Comparison of ENCODE assay signal across 11 cellular contexts in the genomic region with DNA sequence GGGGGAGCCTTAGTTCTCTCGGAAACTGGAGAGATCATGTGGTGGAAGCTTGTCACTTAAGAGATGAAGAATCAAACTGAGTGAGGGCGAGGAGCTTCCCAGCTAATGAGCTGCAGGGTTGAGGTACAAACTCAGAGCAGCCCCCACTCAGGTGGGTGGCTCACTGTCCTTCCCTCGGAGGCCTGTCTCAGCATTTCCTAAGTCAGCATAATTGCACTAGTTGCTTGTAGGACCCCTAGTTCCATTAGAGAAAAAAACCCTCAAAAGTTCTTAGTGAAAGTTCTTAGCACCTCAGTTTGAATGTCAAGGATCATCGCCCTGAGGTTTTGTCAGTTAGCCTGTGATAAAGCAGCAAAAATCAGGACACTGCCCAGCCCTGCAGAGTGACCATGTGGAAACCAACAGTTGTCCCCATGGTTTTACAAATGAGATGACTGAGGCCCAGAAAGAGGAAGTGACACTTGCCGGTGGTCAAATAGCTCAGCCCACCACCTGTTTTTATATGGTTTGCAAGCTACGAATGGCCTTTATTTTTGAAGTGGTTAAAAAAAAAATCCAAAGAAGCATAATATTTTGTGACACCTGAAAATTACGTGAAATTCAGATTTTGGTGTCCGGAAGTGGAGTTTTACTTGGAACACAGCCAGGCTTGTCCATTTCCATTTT. TPM values are rescaled to one million over a fixed set of nuclear protein-coding genes. Genes with fewer than 3 reads are reported as not detected.
DNase-seq lines count a peak whose midpoint lies in the region; ATAC-seq and TF ChIP-seq lines count a peak whose summit lies in the region.
"Had no signal": no experiment of that assay in that cellular context is flagged by ENCODE, and none has a peak within 500 bp of the region (broad histone marks: within the 10 kb centered on the region; RNA-seq: fewer than 3 reads in every experiment).

No MANE protein-coding gene starts in this region.

- in situ Hi-C loops in IMR-90 (cut with MboI; ENCODE audit: low sequenced_read_pairs), result loop anchor here (25.0 kb wide), 1 partner anchor 123 kb away; no protein-coding TSS in a partner anchor

- H2AFZ ChIP-seq in IMR-90 (replicated peaks; ENCODE audit: low read length, poor library complexity), result no peak overlapping the region

- H2BK15ac ChIP-seq in IMR-90 (ENCODE audit: low read depth, low read length), result no peak overlapping the region

- H3K14ac ChIP-seq in IMR-90 (replicated peaks; ENCODE audit: low read depth, low read length), result peak overlapping the region; percentile 32; the same call in 1 of the 2 replicates

- no peak overlapping the region for H4K5ac ChIP-seq in IMR-90 (ENCODE audit: low read depth, low read length)

- no peak overlapping the region for H3K56ac ChIP-seq in IMR-90 (ENCODE audit: extremely low read depth, insufficient read depth, low read length)

- H3K27ac ChIP-seq in cardiac muscle cell (peak overlapping the region; percentile 80), IMR-90 (ENCODE audit: insufficient read depth, low read length) (no peak overlapping the region), liver (ENCODE audit: low read depth in 1 of 2, low read length in 2 of 2) (peak overlapping the region; percentile 7 to 23)

- dilution Hi-C loops in IMR-90 (cut with HindIII; ENCODE audit: low sequenced_read_pairs, unreplicated experiment), result no loop called here

- BruUV-seq in IMR-90 (replicated peaks; lab: Mats Ljungman, UMichigan), result no TSS peak

- H3K23ac ChIP-seq in IMR-90 (ENCODE audit: low read depth, low read length), result 0 out of 2 replicates have a peak overlapping the region, but pooled peaks have one; percentile 19

- no peak for TF ChIP-seq RAD21 in IMR-90 (IDR thresholded peaks at IDR 0.05; ENCODE audit: low read length)
- no peak for TF ChIP-seq RAD21 in liver (IDR thresholded peaks at IDR 0.05)

- H3K4ac ChIP-seq in IMR-90 (ENCODE audit: low read depth, low read length), result no peak overlapping the region; the same call in 1 of the 2 replicates

- no peak for ATAC-seq in IMR-90 (ENCODE audit: low read depth)
- ATAC-seq in GM21360 (IDR thresholded peaks at IDR 0.05; ENCODE audit: unreplicated experiment), result no peak
- ATAC-seq in left colon, result no peak
- no peak for ATAC-seq in GM21825 (IDR thresholded peaks at IDR 0.05; ENCODE audit: unreplicated experiment)

- H2BK20ac ChIP-seq in IMR-90 (ENCODE audit: low read depth, low read length), result no peak overlapping the region

- H3K27me3 ChIP-seq in cardiac muscle cell, result no peaks in the 10 kb centered on the region
- H3K27me3 ChIP-seq in IMR-90 (ENCODE audit: control insufficient read depth, insufficient read depth, low read length), result no peaks in the 10 kb centered on the region
- H3K27me3 ChIP-seq in liver (ENCODE audit: control insufficient read depth in 4 of 4, insufficient read depth in 4 of 4, low read length in 3 of 4), result no peaks in the 10 kb centered on the region

- peaks cover 50% of the 10 kb centered on the region for H3K9me1 ChIP-seq in IMR-90 (ENCODE audit: insufficient read depth, low read length)

- POLR2A ChIA-PET in IMR-90 (lab: Charles Lee; ENCODE audit: unreplicated experiment), result interaction anchor here (0.6 kb wide), 1 partner anchor 12 kb away, joined by 3 read pairs; no protein-coding TSS in a partner anchor

- H3K9me3 ChIP-seq in cardiac muscle cell (ENCODE audit: low read depth) (no peaks in the 10 kb centered on the region), IMR-90 (ENCODE audit: control insufficient read depth, insufficient read depth, low read length) (no peaks in the 10 kb centered on the region), liver (ENCODE audit: control insufficient read depth in 4 of 4, low read length in 3 of 4) (no peaks in the 10 kb centered on the region)

- H3K9ac ChIP-seq in IMR-90 (ENCODE audit: low read depth, low read length), result no peak overlapping the region
- H3K9ac ChIP-seq in liver (ENCODE audit: low read depth in 1 of 2, low read length in 2 of 2), result no peak overlapping the region

- H3K18ac ChIP-seq in IMR-90 (ENCODE audit: low read depth, low read length), result no peak overlapping the region; the same call in 1 of the 2 replicates

- H3K4me3 ChIP-seq in cardiac muscle cell (no peak overlapping the region), IMR-90 (ENCODE audit: insufficient read depth, low read depth, low read length) (no peak overlapping the region), liver (ENCODE audit: low read depth in 1 of 3, low read length in 3 of 3) (no peak overlapping the region)

- H3K79me1 ChIP-seq in IMR-90 (ENCODE audit: low read depth in 1 of 2, low read length in 2 of 2), result peaks cover 29 to 84% of the 10 kb centered on the region in 2 experiments

- H4K20me1 ChIP-seq in IMR-90 (ENCODE audit: insufficient read depth, low read length), result peaks cover 7% of the 10 kb centered on the region

- WGBS in IMR-90 (ENCODE audit: extremely low coverage in 2 of 2, insufficient read length in 1 of 2), 2 experiments, result 85% methylated on average over 6 of the region's 8 CpGs; no CpG with 5 or more reads in 1 of the 2 experiments
- 83% methylated on average over 8 of the region's 8 CpGs for WGBS in liver

- no peak overlapping the region; the same call in 1 of the 2 replicates for H2BK120ac ChIP-seq in IMR-90 (ENCODE audit: low read depth, low read length)

- peaks cover 75% of the 10 kb centered on the region for H3K4me1 ChIP-seq in cardiac muscle cell (ENCODE audit: low read depth)
- peaks cover 24% of the 10 kb centered on the region for H3K4me1 ChIP-seq in IMR-90 (ENCODE audit: control insufficient read depth, insufficient read depth, low read length)
- peaks cover 5 to 33% (median 24%) of the 10 kb centered on the region in 4 donors for H3K4me1 ChIP-seq in liver (ENCODE audit: control insufficient read depth in 4 of 4, insufficient read depth in 4 of 4, low read length in 3 of 4)

- 0 out of 2 replicates have a peak overlapping the region, but pooled peaks have one; percentile 35 for H2AK5ac ChIP-seq in IMR-90 (ENCODE audit: low read depth, low read length)

- DNase-seq in cardiac muscle cell (ENCODE audit: low read depth in 1 of 2, low spot score in 1 of 2) (no peak), cardiac septum (ENCODE audit: low spot score) (no peak), IMR-90 (no peak), left colon (no peak)
- no peak for DNase-seq in NK-92 treated with Interleukin-12 subunit alpha and Interleukin-12 subunit beta, amount 100 ng/mL, for 24 hours (lab: John Stamatoyannopoulos, UW)
- DNase-seq: activated CD8-positive, alpha-beta memory T cell treated with anti-CD3 and anti-CD28 coated beads, Interleukin-2, amount 50 U/mL, for 48 hours; DMS53; NCI-H1417 treated with DMSO at 0.1 percent for 48 hours had no signal

- no peak overlapping the region for H2BK5ac ChIP-seq in IMR-90 (ENCODE audit: low read depth, low read length, poor library complexity, severe bottlenecking)

- intact Hi-C loops in cardiac septum (cut with DNase I), result no loop called here
- intact Hi-C loops in IMR-90 (cut with micrococcal nuclease), result no loop called here
- intact Hi-C loops in left colon (cut with DNase I, micrococcal nuclease), result no loop called here

- TF ChIP-seq POLR2A in IMR-90 (IDR thresholded peaks at IDR 0.05; ENCODE audit: low read depth, low read length), result no peak

- peaks cover 64% of the 10 kb centered on the region for H3K36me3 ChIP-seq in cardiac muscle cell
- H3K36me3 ChIP-seq in IMR-90 (ENCODE audit: control insufficient read depth, insufficient read depth, low read length), result peaks cover 36% of the 10 kb centered on the region
- peaks cover 0 to 7% (median 6%) of the 10 kb centered on the region in 4 donors for H3K36me3 ChIP-seq in liver (ENCODE audit: control insufficient read depth in 4 of 4, insufficient read depth in 3 of 4, low read depth in 1 of 4, low read length in 3 of 4)

- no peak overlapping the region for H2AK9ac ChIP-seq in IMR-90 (replicated peaks; ENCODE audit: low read depth, low read length, poor library complexity)

- TF ChIP-seq CTCF in cardiac muscle cell (IDR thresholded peaks at IDR 0.05; ENCODE audit: low read depth, low read length) (no peak), IMR-90 (conservative IDR thresholded peaks at IDR 0.05; ENCODE audit: low read depth, low read length) (no peak), liver (IDR thresholded peaks at IDR 0.05; ENCODE audit: low read depth, low read length, missing input control) (no peak)

- H4K91ac ChIP-seq in IMR-90 (ENCODE audit: insufficient read depth, low read depth, low read length), result no peak overlapping the region; the same call in 1 of the 2 replicates

- CTCF ChIA-PET in IMR-90 (lab: Yijun Ruan, JAX), result no interaction called here

- peak overlapping the region in 1 of 2 experiments; percentile 36; a peak in 2 of 4 replicates for H4K8ac ChIP-seq in IMR-90 (ENCODE audit: low read depth in 2 of 2, low read length in 2 of 2)

- H3K4me2 ChIP-seq in IMR-90 (ENCODE audit: low read depth, low read length), result no peak overlapping the region

TF ChIP-seq in IMR-90, 13 proteins besides CTCF, POLR2A, EP300 and RAD21 (continues in another document):
- TF ChIP-seq MAZ (IDR thresholded peaks at IDR 0.05; ENCODE audit: borderline replicate concordance, low read depth, low read length), result no peak

TF ChIP-seq in liver, 16 proteins besides CTCF, POLR2A, EP300 and RAD21 (continues in another document):
- TF ChIP-seq GABPA (IDR thresholded peaks at IDR 0.05 in 1 of 2, conservative IDR thresholded peaks at IDR 0.05 in 1 of 2), result no peak
- no peak for TF ChIP-seq ZBTB33 (IDR thresholded peaks at IDR 0.05)

RNA-seq across cellular contexts. Expression of gene SMAD6, which starts 11.9 kb away (rescaled TPM):
- total RNA-seq in cardiac muscle cell (232 and 274 TPM in 2 replicates), cardiac septum (50.2 TPM), IMR-90 (2012; rRNA removed) (3.6 and 4.8 TPM in 2 replicates), liver (10 to 100 TPM; 14.1 to 15.1 TPM), left colon (10 to 100 TPM in 1 of 2 donors, 1 to 10 TPM in 1; 9.6 to 11.2 TPM)
- polyA plus RNA-seq in cardiac muscle cell (106 and 155 TPM in 2 replicates), IMR-90 (2012; rRNA removed) (8.5 and 13.6 TPM in 2 replicates), liver (1 to 10 TPM; 1.2 to 7.9 TPM)
- 4.7 and 9.3 TPM in 2 replicates for polyA plus RNA-seq in IMR-90 (2012; cell fraction: cytosol; rRNA removed)
- polyA plus RNA-seq in IMR-90 (2012; cell fraction: nucleus; rRNA removed; ENCODE audit: low replicate concordance), result 17.3 and 42.6 TPM in 2 replicates
